ENCODE assay signal across 12 cellular contexts in genomic region chr3:195087321-195087720, GRCh38.
DNase-seq lines count a peak whose midpoint lies in the region; ATAC-seq and TF ChIP-seq lines count a peak whose summit lies in the region.
"Had no signal": no experiment of that assay in that cellular context is flagged by ENCODE, and none has a peak within 500 bp of the region (broad histone marks: within the 10 kb centered on the region; RNA-seq: fewer than 3 reads in every experiment).

No MANE protein-coding gene starts in this region.

- CTCF ChIA-PET in activated CD8-positive, alpha-beta T cell treated with anti-CD3 and anti-CD28 coated beads for 36 hours (lab: Charles Lee) = interaction anchor here (0.9 kb wide), 1 partner anchor 19 kb away, joined by 3 read pairs; no protein-coding TSS in a partner anchor
- CTCF ChIA-PET in activated CD8-positive, alpha-beta T cell treated with anti-CD3 and anti-CD28 coated beads, Interleukin-2, amount 10 ng/mL, durations not matched to agents 7 days and 5 days (lab: Charles Lee) = interaction anchor here (0.7 to 0.8 kb wide), 2 partner anchors 19 to 85 kb away, joined by 3 read pairs; no protein-coding TSS in a partner anchor

- no peak for DNase-seq in activated CD8-positive, alpha-beta T cell treated with anti-CD3 and anti-CD28 coated beads for 36 hours
- DNase-seq in activated CD8-positive, alpha-beta T cell treated with anti-CD3 and anti-CD28 coated beads, Interleukin-2, amount 10 ng/mL, durations not matched to agents 7 days and 5 days = no peak
- DNase-seq in activated naive CD8-positive, alpha-beta T cell treated with anti-CD3 and anti-CD28 coated beads, Interleukin-2, amount 50 U/mL, for 24 hours = no peak
- DNase-seq in immature natural killer cell = no peak
- no peak for DNase-seq in substantia nigra (lab: John Stamatoyannopoulos, UW)
- DNase-seq in midbrain (lab: John Stamatoyannopoulos, UW) = no peak
- DNase-seq: activated CD8-positive, alpha-beta memory T cell treated with anti-CD3 and anti-CD28 coated beads, Interleukin-2, amount 50 U/mL, for 48 hours; effector memory CD4-positive, alpha-beta T cell; NCI-H1436 treated with DMSO at 0.1 percent for 48 hours; stomach had no signal

- TF ChIP-seq CTCF in activated CD8-positive, alpha-beta T cell treated with anti-CD3 and anti-CD28 coated beads for 36 hours (IDR thresholded peaks at IDR 0.05) = no peak

- intact Hi-C loops in activated CD8-positive, alpha-beta T cell treated with anti-CD3 and anti-CD28 coated beads for 36 hours (cut with micrococcal nuclease) = no loop called here

- peak overlapping the region; percentile 50 for H3K4me3 Mint-ChIP-seq in activated CD8-positive, alpha-beta T cell treated with anti-CD3 and anti-CD28 coated beads for 36 hours
- H3K4me3 Mint-ChIP-seq in activated CD8-positive, alpha-beta T cell treated with anti-CD3 and anti-CD28 coated beads, Interleukin-2, amount 10 ng/mL, durations not matched to agents 7 days and 5 days = no peak overlapping the region
- H3K4me3 Mint-ChIP-seq in activated naive CD8-positive, alpha-beta T cell treated with anti-CD3 and anti-CD28 coated beads, Interleukin-2, amount 50 U/mL, for 24 hours = peak overlapping the region; percentile 41
- H3K4me3 Mint-ChIP-seq in immature natural killer cell = peak overlapping the region in 4 of 5 donors; percentile 38 to 71 (median 48)
- peak overlapping the region; percentile 83 for H3K4me3 Mint-ChIP-seq in stimulated activated memory B cell treated with anti-CD40 and anti-IgM and Interleukin-4, amounts not matched to agents 10 μg/mL and 1 μg/mL and 100 μg/mL, for 72 hours

- H3K36me3 Mint-ChIP-seq in activated CD8-positive, alpha-beta T cell treated with anti-CD3 and anti-CD28 coated beads for 36 hours (ENCODE audit: low read depth) = no peaks in the 10 kb centered on the region
- H3K36me3 Mint-ChIP-seq in activated CD8-positive, alpha-beta T cell treated with anti-CD3 and anti-CD28 coated beads, Interleukin-2, amount 10 ng/mL, durations not matched to agents 7 days and 5 days (ENCODE audit: low read depth) = no peaks in the 10 kb centered on the region
- no peaks in the 10 kb centered on the region for H3K36me3 Mint-ChIP-seq in activated naive CD8-positive, alpha-beta T cell treated with anti-CD3 and anti-CD28 coated beads, Interleukin-2, amount 50 U/mL, for 24 hours (ENCODE audit: low read depth)
- H3K36me3 Mint-ChIP-seq in immature natural killer cell = no peaks in the 10 kb centered on the region
- no peaks in the 10 kb centered on the region for H3K36me3 Mint-ChIP-seq in stimulated activated memory B cell treated with anti-CD40 and anti-IgM and Interleukin-4, amounts not matched to agents 10 μg/mL and 1 μg/mL and 100 μg/mL, for 72 hours

- no peak overlapping the region for H3K27ac ChIP-seq in substantia nigra (ENCODE audit: low read depth, low read length, poor library complexity, severe bottlenecking)

- H3K27me3 Mint-ChIP-seq in activated CD8-positive, alpha-beta T cell treated with anti-CD3 and anti-CD28 coated beads for 36 hours = no peaks in the 10 kb centered on the region
- H3K27me3 Mint-ChIP-seq in activated CD8-positive, alpha-beta T cell treated with anti-CD3 and anti-CD28 coated beads, Interleukin-2, amount 10 ng/mL, durations not matched to agents 7 days and 5 days (ENCODE audit: low read depth) = no peaks in the 10 kb centered on the region
- no peaks in the 10 kb centered on the region for H3K27me3 Mint-ChIP-seq in activated naive CD8-positive, alpha-beta T cell treated with anti-CD3 and anti-CD28 coated beads, Interleukin-2, amount 50 U/mL, for 24 hours
- H3K27me3 Mint-ChIP-seq in immature natural killer cell (ENCODE audit: low read depth in 3 of 3) = peaks cover 0 to 7% (median 0%) of the 10 kb centered on the region in 3 donors
- H3K27me3 Mint-ChIP-seq in stimulated activated memory B cell treated with anti-CD40 and anti-IgM and Interleukin-4, amounts not matched to agents 10 μg/mL and 1 μg/mL and 100 μg/mL, for 72 hours = no peaks in the 10 kb centered on the region

- H3K9me3 Mint-ChIP-seq in activated CD8-positive, alpha-beta T cell treated with anti-CD3 and anti-CD28 coated beads for 36 hours = no peaks in the 10 kb centered on the region
- H3K9me3 Mint-ChIP-seq in activated CD8-positive, alpha-beta T cell treated with anti-CD3 and anti-CD28 coated beads, Interleukin-2, amount 10 ng/mL, durations not matched to agents 7 days and 5 days (ENCODE audit: insufficient read depth) = no peaks in the 10 kb centered on the region
- H3K9me3 Mint-ChIP-seq in activated naive CD8-positive, alpha-beta T cell treated with anti-CD3 and anti-CD28 coated beads, Interleukin-2, amount 50 U/mL, for 24 hours = no peaks in the 10 kb centered on the region
- no peaks in the 10 kb centered on the region for H3K9me3 Mint-ChIP-seq in immature natural killer cell
- H3K9me3 Mint-ChIP-seq in stimulated activated memory B cell treated with anti-CD40 and anti-IgM and Interleukin-4, amounts not matched to agents 10 μg/mL and 1 μg/mL and 100 μg/mL, for 72 hours = no peaks in the 10 kb centered on the region

- POLR2A ChIA-PET in activated CD8-positive, alpha-beta T cell treated with anti-CD3 and anti-CD28 coated beads for 36 hours (lab: Charles Lee) = no interaction called here
- POLR2A ChIA-PET in activated CD8-positive, alpha-beta T cell treated with anti-CD3 and anti-CD28 coated beads, Interleukin-2, amount 10 ng/mL, durations not matched to agents 7 days and 5 days (lab: Charles Lee) = no interaction called here

- H3K4me1 Mint-ChIP-seq in activated CD8-positive, alpha-beta T cell treated with anti-CD3 and anti-CD28 coated beads for 36 hours (ENCODE audit: low read depth) = peaks cover 5% of the 10 kb centered on the region
- H3K4me1 Mint-ChIP-seq in activated CD8-positive, alpha-beta T cell treated with anti-CD3 and anti-CD28 coated beads, Interleukin-2, amount 10 ng/mL, durations not matched to agents 7 days and 5 days (ENCODE audit: low read depth) = peaks cover 8% of the 10 kb centered on the region
- H3K4me1 Mint-ChIP-seq in activated naive CD8-positive, alpha-beta T cell treated with anti-CD3 and anti-CD28 coated beads, Interleukin-2, amount 50 U/mL, for 24 hours = peaks cover 6% of the 10 kb centered on the region
- H3K4me1 Mint-ChIP-seq in immature natural killer cell = no peaks in the 10 kb centered on the region
- peaks cover 9% of the 10 kb centered on the region for H3K4me1 Mint-ChIP-seq in stimulated activated memory B cell treated with anti-CD40 and anti-IgM and Interleukin-4, amounts not matched to agents 10 μg/mL and 1 μg/mL and 100 μg/mL, for 72 hours

- no peak for ATAC-seq in activated CD8-positive, alpha-beta T cell treated with anti-CD3 and anti-CD28 coated beads for 36 hours
- ATAC-seq in activated CD8-positive, alpha-beta T cell treated with anti-CD3 and anti-CD28 coated beads, Interleukin-2, amount 10 ng/mL, durations not matched to agents 7 days and 5 days = no peak
- no peak for ATAC-seq in activated naive CD8-positive, alpha-beta T cell treated with anti-CD3 and anti-CD28 coated beads, Interleukin-2, amount 50 U/mL, for 24 hours
- ATAC-seq in stimulated activated memory B cell treated with anti-CD40 and anti-IgM and Interleukin-4, amounts not matched to agents 10 μg/mL and 1 μg/mL and 100 μg/mL, for 72 hours = no peak
- ATAC-seq in GM21723 (IDR thresholded peaks at IDR 0.05; ENCODE audit: unreplicated experiment) = no peak

- peak overlapping the region; percentile 16 for H3K27ac Mint-ChIP-seq in activated CD8-positive, alpha-beta T cell treated with anti-CD3 and anti-CD28 coated beads for 36 hours
- no peak overlapping the region for H3K27ac Mint-ChIP-seq in activated CD8-positive, alpha-beta T cell treated with anti-CD3 and anti-CD28 coated beads, Interleukin-2, amount 10 ng/mL, durations not matched to agents 7 days and 5 days
- H3K27ac Mint-ChIP-seq in activated naive CD8-positive, alpha-beta T cell treated with anti-CD3 and anti-CD28 coated beads, Interleukin-2, amount 50 U/mL, for 24 hours = peak overlapping the region; percentile 56
- no peak overlapping the region for H3K27ac Mint-ChIP-seq in immature natural killer cell
- peak overlapping the region; percentile 77 for H3K27ac Mint-ChIP-seq in stimulated activated memory B cell treated with anti-CD40 and anti-IgM and Interleukin-4, amounts not matched to agents 10 μg/mL and 1 μg/mL and 100 μg/mL, for 72 hours

Comparison
In these comparisons a context has a peak if more than half of its experiments do, and no peak if none do; other contexts are left out.
1. H3K27ac Mint-ChIP-seq: peak in activated CD8-positive, alpha-beta T cell treated with anti-CD3 and anti-CD28 coated beads for 36 hours (single experiment), activated naive CD8-positive, alpha-beta T cell treated with anti-CD3 and anti-CD28 coated beads, Interleukin-2, amount 50 U/mL, for 24 hours (single experiment) and stimulated activated memory B cell treated with anti-CD40 and anti-IgM and Interleukin-4, amounts not matched to agents 10 μg/mL and 1 μg/mL and 100 μg/mL, for 72 hours (single experiment); none in activated CD8-positive, alpha-beta T cell treated with anti-CD3 and anti-CD28 coated beads, Interleukin-2, amount 10 ng/mL, durations not matched to agents 7 days and 5 days (single experiment) and immature natural killer cell (0 of 6).